ENCODE assay signal across 14 cellular contexts in genomic region chr6:14417377-14417776, GRCh38.
"Had no signal": no experiment of that assay in that cellular context is flagged by ENCODE, and none has a peak within 500 bp of the region (broad histone marks: within the 10 kb centered on the region; RNA-seq: fewer than 3 reads in every experiment).

No MANE protein-coding gene starts in this region.

- H3K36me3 ChIP-seq: ascending aorta, cardiac muscle cell, gastrocnemius medialis, heart right ventricle, right atrium auricular region had no signal

- H3K27ac ChIP-seq: ascending aorta, cardiac muscle cell, gastrocnemius medialis, heart right ventricle, right atrium auricular region had no signal

- ATAC-seq: activated naive CD8-positive, alpha-beta T cell treated with anti-CD3 and anti-CD28 coated beads, Interleukin-2, amount 50 U/mL, for 24 hours; gastrocnemius medialis; heart right ventricle; stimulated activated memory B cell treated with anti-CD40 and anti-IgM and Interleukin-4, amounts not matched to agents 10 μg/mL and 1 μg/mL and 100 μg/mL, for 72 hours had no signal

- H3K9me3 ChIP-seq: ascending aorta, gastrocnemius medialis, right atrium auricular region had no signal

- H3K4me3 ChIP-seq: ascending aorta, cardiac muscle cell, gastrocnemius medialis, heart right ventricle, right atrium auricular region, smooth muscle cell had no signal

- DNase-seq: activated naive CD4-positive, alpha-beta T cell treated with Interleukin-2 at 50 U/mL for 16 hours; activated naive CD8-positive, alpha-beta T cell treated with anti-CD3 and anti-CD28 coated beads, Interleukin-2, amount 50 U/mL, for 24 hours; gastrocnemius medialis; heart right ventricle; naive B cell; substantia nigra; T-helper 9 cell had no signal

- H3K4me1 ChIP-seq: ascending aorta, gastrocnemius medialis, right atrium auricular region had no signal

- H3K27me3 ChIP-seq: ascending aorta, cardiac muscle cell, gastrocnemius medialis, heart right ventricle, right atrium auricular region had no signal

- FAIRE-seq: colon, islet of Langerhans had no signal
